In genomic region chr20:12166053-12166717, GRCh38 we compare ENCODE assay signal across 12 cellular contexts.
DNase-seq lines count a peak whose midpoint lies in the region; ATAC-seq and TF ChIP-seq lines count a peak whose summit lies in the region.
"Had no signal": no experiment of that assay in that cellular context is flagged by ENCODE, and none has a peak within 500 bp of the region (broad histone marks: within the 10 kb centered on the region; RNA-seq: fewer than 3 reads in every experiment).

No MANE protein-coding gene starts in this region.

- ATAC-seq in heart right ventricle = peak; percentile 64 to 95 (median 90)

- H4K8ac ChIP-seq in neuronal stem cell (ENCODE audit: low read depth, low read length) = no peak overlapping the region

- H3K9ac ChIP-seq in adipocyte (ENCODE audit: low read length) (peak overlapping the region; percentile 35), neuronal stem cell (ENCODE audit: low read depth, low read length, poor library complexity) (no peak overlapping the region)

- no peak overlapping the region for H3K23ac ChIP-seq in neuronal stem cell (ENCODE audit: low read depth, low read length, poor library complexity)

- no TSS peak for BruUV-seq in OCI-LY7 (replicated peaks; lab: Mats Ljungman, UMichigan)

- DNase-seq in HFF-Myc (ENCODE audit: extremely low read depth, low read depth) (peak; percentile 55), adipocyte (ENCODE audit: low read depth) (peak; percentile 74), heart right ventricle (peak; percentile 33 to 70), testis (peak; percentile 73), neuronal stem cell (ENCODE audit: low spot score) (no peak), OCI-LY7 (ENCODE audit: low spot score) (no peak)
- no peak for DNase-seq in stimulated activated CD8-positive, alpha-beta memory T cell treated with anti-CD3 and anti-CD28 coated beads, Interleukin-4, amount 100 ng/mL, for 48 hours
- no peak for DNase-seq in activated naive CD4-positive, alpha-beta T cell treated with anti-CD3 and anti-CD28 coated beads, Interleukin-2, amount 50 U/mL, for 16 hours
- DNase-seq: activated CD4-positive, alpha-beta T cell treated with anti-CD3 and anti-CD28 coated beads for 48 hours; NCI-H526 treated with DMSO at 0.1 percent for 48 hours had no signal

- no peak overlapping the region for H4K91ac ChIP-seq in neuronal stem cell (ENCODE audit: low read depth, low read length, poor library complexity)

- H2AFZ ChIP-seq in neuronal stem cell (ENCODE audit: low read length) (no peak overlapping the region), OCI-LY7 (ENCODE audit: low read length) (no peak overlapping the region)

- CTCF ChIA-PET in OCI-LY7 (lab: Charles Lee; ENCODE audit: unreplicated experiment) = no interaction called here

- intact Hi-C loops in heart right ventricle (cut with DNase I) (no loop called here), testis (cut with DNase I; ENCODE audit: low total_unique reads) (no loop called here), OCI-LY7 (cut with micrococcal nuclease; ENCODE audit: unreplicated experiment) (no loop called here)

- H3K79me1 ChIP-seq in neuronal stem cell (ENCODE audit: low read depth, low read length) = no peaks in the 10 kb centered on the region

- H3K4me2 ChIP-seq in neuronal stem cell (ENCODE audit: insufficient read depth, low read length, poor library complexity, severe bottlenecking) (no peak overlapping the region), OCI-LY7 (ENCODE audit: low read length) (no peak overlapping the region)

- H3K79me2 ChIP-seq in OCI-LY7 (ENCODE audit: insufficient read depth, low read depth, low read length) = no peaks in the 10 kb centered on the region

- WGBS in heart right ventricle, 2 donors = 68 to 78% methylated on average over 4 of the region's 4 CpGs
- 43 to 59% methylated on average over 4 of the region's 4 CpGs for WGBS in testis, 2 donors
- WGBS in neuronal stem cell (ENCODE audit: extremely low coverage in 2 of 2, insufficient read length in 2 of 2, insufficient replicate concordance in 1 of 2), 2 donors = no CpG with 5 or more reads among the region's 4 CpGs

- no peak overlapping the region for H3K14ac ChIP-seq in neuronal stem cell (ENCODE audit: low read length)

- no peaks in the 10 kb centered on the region for H4K20me1 ChIP-seq in OCI-LY7 (ENCODE audit: insufficient read depth, low read length)

- no peak overlapping the region for H3K18ac ChIP-seq in neuronal stem cell (ENCODE audit: low read length)

- H3K9me3 ChIP-seq in adipocyte (ENCODE audit: control insufficient read depth, low read length) (peaks cover 25% of the 10 kb centered on the region), heart right ventricle (peaks cover 0 to 34% (median 10%) of the 10 kb centered on the region in 11 donors), testis (no peaks in the 10 kb centered on the region), neuronal stem cell (replicated peaks in 1 of 2; ENCODE audit: control insufficient read depth in 2 of 2, insufficient read depth in 1 of 2, low read depth in 1 of 2, low read length in 2 of 2) (no peaks in the 10 kb centered on the region), OCI-LY7 (ENCODE audit: low read length) (no peaks in the 10 kb centered on the region)
- H3K9me3 ChIP-seq: prostate gland had no signal

- TF ChIP-seq CTCF in HFF-Myc (IDR thresholded peaks at IDR 0.05; ENCODE audit: low read depth, low read length, missing control alignments) (no peak), heart right ventricle (IDR thresholded peaks at IDR 0.05) (no peak), testis (IDR thresholded peaks at IDR 0.05) (no peak), OCI-LY7 (conservative IDR thresholded peaks at IDR 0.05; ENCODE audit: low read length) (no peak)

- POLR2A ChIA-PET in OCI-LY7 (lab: Charles Lee) = interaction anchor here (0.8 to 1.2 kb wide), 2 partner anchors 32 to 97 kb away, joined by 3 to 4 read pairs; no protein-coding TSS in a partner anchor

- H3K36me3 ChIP-seq in adipocyte (ENCODE audit: control insufficient read depth, insufficient read depth, low read length, severe bottlenecking) (no peaks in the 10 kb centered on the region), heart right ventricle (no peaks in the 10 kb centered on the region), testis (ENCODE audit: low read depth, missing control alignments) (no peaks in the 10 kb centered on the region), neuronal stem cell (replicated peaks in 1 of 2; ENCODE audit: control insufficient read depth in 2 of 2, insufficient read depth in 2 of 2, low read length in 2 of 2) (no peaks in the 10 kb centered on the region), OCI-LY7 (ENCODE audit: insufficient read depth, low read length) (no peaks in the 10 kb centered on the region)
- H3K36me3 ChIP-seq: prostate gland had no signal

- peaks cover 16% of the 10 kb centered on the region for H3K4me1 ChIP-seq in adipocyte (ENCODE audit: control insufficient read depth, insufficient read depth, low read length)
- peaks cover 0 to 8% (median 0%) of the 10 kb centered on the region in 9 donors for H3K4me1 ChIP-seq in heart right ventricle
- peaks cover 4% of the 10 kb centered on the region for H3K4me1 ChIP-seq in testis
- no peaks in the 10 kb centered on the region for H3K4me1 ChIP-seq in neuronal stem cell (ENCODE audit: control insufficient read depth in 2 of 2, insufficient read depth in 1 of 2, low read depth in 1 of 2, low read length in 2 of 2)
- H3K4me1 ChIP-seq in OCI-LY7 (ENCODE audit: insufficient read depth, low read length, poor library complexity, severe bottlenecking) = no peaks in the 10 kb centered on the region
- H3K4me1 ChIP-seq: prostate gland had no signal

- no peak overlapping the region for H2AK5ac ChIP-seq in neuronal stem cell (ENCODE audit: low read depth, low read length)

- H3K27ac ChIP-seq in heart right ventricle = peak overlapping the region in 7 of 10 donors; percentile 29 to 51 (median 46)
- H3K27ac ChIP-seq in testis = peak overlapping the region; percentile 44 to 68
- H3K27ac ChIP-seq in neuronal stem cell (replicated peaks; ENCODE audit: low read length) = no peak overlapping the region
- no peak overlapping the region for H3K27ac ChIP-seq in OCI-LY7 (ENCODE audit: low read depth, low read length, poor library complexity, severe bottlenecking)
- H3K27ac ChIP-seq: HL-60, prostate gland had no signal

- no peaks in the 10 kb centered on the region for H3K9me2 ChIP-seq in OCI-LY7 (ENCODE audit: insufficient read depth, low read length)

- H3K27me3 ChIP-seq in adipocyte (replicated peaks; ENCODE audit: control insufficient read depth, insufficient read depth, low read length) (no peaks in the 10 kb centered on the region), heart right ventricle (no peaks in the 10 kb centered on the region), testis (no peaks in the 10 kb centered on the region), neuronal stem cell (ENCODE audit: control insufficient read depth in 3 of 3, insufficient read depth in 3 of 3, low read depth in 1 of 3, low read length in 3 of 3) (no peaks in the 10 kb centered on the region)

- H2BK5ac ChIP-seq in neuronal stem cell (ENCODE audit: low read length) = no peak overlapping the region

- H3K4ac ChIP-seq in neuronal stem cell (ENCODE audit: low read length) = no peak overlapping the region

- TF ChIP-seq POLR2A in testis (IDR thresholded peaks at IDR 0.05) = no peak

- no peak overlapping the region for H3K4me3 ChIP-seq in HFF-Myc (replicated peaks; ENCODE audit: low read depth, low read length)
- peak overlapping the region; percentile 38 for H3K4me3 ChIP-seq in adipocyte (ENCODE audit: low read length)
- H3K4me3 ChIP-seq in heart right ventricle = no peak overlapping the region
- no peak overlapping the region for H3K4me3 ChIP-seq in testis
- H3K4me3 ChIP-seq in neuronal stem cell (ENCODE audit: low read length in 2 of 2) = no peak overlapping the region
- no peak overlapping the region for H3K4me3 ChIP-seq in OCI-LY7 (ENCODE audit: low read depth, low read length, poor library complexity, severe bottlenecking)
- H3K4me3 ChIP-seq: prostate gland had no signal

- H2BK15ac ChIP-seq in neuronal stem cell (ENCODE audit: low read length) = no peak overlapping the region

- H2BK120ac ChIP-seq in neuronal stem cell (ENCODE audit: low read depth, low read length) = no peak overlapping the region

- no peak overlapping the region for H2BK12ac ChIP-seq in neuronal stem cell (ENCODE audit: low read length)

Comparison
In these comparisons a context has a peak if more than half of its experiments do, and no peak if none do; other contexts are left out.
1. DNase-seq: peak in HFF-Myc (single experiment), adipocyte (single experiment), heart right ventricle (2 of 2) and testis (single experiment); none in neuronal stem cell (single experiment), OCI-LY7 (single experiment), stimulated activated CD8-positive, alpha-beta memory T cell treated with anti-CD3 and anti-CD28 coated beads, Interleukin-4, amount 100 ng/mL, for 48 hours (single experiment) and activated naive CD4-positive, alpha-beta T cell treated with anti-CD3 and anti-CD28 coated beads, Interleukin-2, amount 50 U/mL, for 16 hours (single experiment).
2. H3K27ac ChIP-seq: peak in heart right ventricle (7 of 10) and testis (2 of 2); none in neuronal stem cell (single experiment) and OCI-LY7 (single experiment).